31 cellular contexts compared by ENCODE assay signal in the genomic region with DNA sequence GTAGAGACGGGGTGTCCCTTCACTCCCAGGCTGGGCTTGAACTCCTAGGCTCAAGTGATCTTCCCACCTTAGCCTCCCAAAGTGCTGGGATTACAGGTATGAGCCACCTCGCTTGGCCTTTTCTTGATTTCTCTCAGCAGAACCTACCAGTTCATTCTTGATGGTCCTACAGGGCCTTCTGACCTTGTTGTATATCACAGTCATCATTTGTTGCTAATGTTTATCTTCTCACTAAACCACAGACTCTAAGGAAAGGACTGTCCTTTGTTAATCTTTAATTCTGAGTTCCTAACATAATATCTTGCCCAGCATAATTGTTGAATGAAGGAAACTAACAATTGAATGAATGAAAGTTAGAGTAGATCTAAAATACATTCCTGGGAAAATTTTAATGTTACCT. TPM values are rescaled to one million over a fixed set of nuclear protein-coding genes. Genes with fewer than 3 reads are reported as not detected.
A peak's percentile ranks its signal among the peaks of the same experiment; 100 is the strongest.
DNase-seq lines count a peak whose midpoint lies in the region; ATAC-seq, FAIRE-seq and TF ChIP-seq lines count a peak whose summit lies in the region.
"Had no signal": no experiment of that assay in that cellular context is flagged by ENCODE, and none has a peak within 500 bp of the region (broad histone marks: within the 10 kb centered on the region; RNA-seq: fewer than 3 reads in every experiment).

No MANE protein-coding gene starts in this region.

- no peak for TF ChIP-seq CTCF in Calu3 (IDR thresholded peaks at IDR 0.05; ENCODE audit: unreplicated experiment)

- BruUV-seq in Calu3 (replicated peaks; lab: Mats Ljungman, UMichigan) = no TSS peak

- intact Hi-C loops in Calu3 (cut with micrococcal nuclease; ENCODE audit: unreplicated experiment) = no loop called here

- H3K4me1 Mint-ChIP-seq in Calu3 (ENCODE audit: low read depth, unreplicated experiment) = peaks cover 34% of the 10 kb centered on the region
- H3K4me1 Mint-ChIP-seq: B cell had no signal

- ATAC-seq in GM19395 (IDR thresholded peaks at IDR 0.05; ENCODE audit: unreplicated experiment) (peak; percentile 51), HG02981 (IDR thresholded peaks at IDR 0.05; ENCODE audit: unreplicated experiment) (peak; percentile 62), GM19035 (IDR thresholded peaks at IDR 0.05; ENCODE audit: unreplicated experiment) (no peak)
- ATAC-seq: activated CD8-positive, alpha-beta memory T cell treated with anti-CD3 and anti-CD28 coated beads, Interleukin-2, amount 10 ng/mL, durations not matched to agents 7 days and 5 days; activated T-cell treated with anti-CD3 and anti-CD28 coated beads, Interleukin-2, amount 50 U/mL, for 72 hours; gastrocnemius medialis; left lung; sciatic nerve; stimulated activated effector memory CD8-positive, alpha-beta T cell treated with anti-CD3 and anti-CD28 coated beads, Interleukin-12 subunit alpha, Interleukin-12 subunit beta, amount 100 ng/mL, for 72 hours had no signal

- H3K4me3 Mint-ChIP-seq in Calu3 (ENCODE audit: low read depth, unreplicated experiment) = no peak overlapping the region
- H3K4me3 Mint-ChIP-seq: activated CD8-positive, alpha-beta memory T cell treated with anti-CD3 and anti-CD28 coated beads, Interleukin-2, amount 10 ng/mL, durations not matched to agents 7 days and 5 days; activated T-cell treated with anti-CD3 and anti-CD28 coated beads, Interleukin-2, amount 50 U/mL, for 72 hours; B cell; brain; stimulated activated effector memory CD8-positive, alpha-beta T cell treated with anti-CD3 and anti-CD28 coated beads, Interleukin-12 subunit alpha, Interleukin-12 subunit beta, amount 100 ng/mL, for 72 hours; type B pancreatic cell had no signal

- no peak for DNase-seq in Calu3
- DNase-seq in RCC 7860 (ENCODE audit: low spot score) = peak; percentile 51
- DNase-seq in NCI-H146 treated with DMSO at 0.1 percent for 48 hours (lab: John Stamatoyannopoulos, UW; ENCODE audit: unreplicated experiment) = no peak
- DNase-seq in HTR-8/SVneo (ENCODE audit: insufficient read length, low spot score) = no peak
- no peak for DNase-seq in NCI-H2029 treated with DMSO at 0.1 percent for 48 hours (lab: John Stamatoyannopoulos, UW)
- DNase-seq: activated CD4-positive, alpha-beta T cell treated with anti-CD3 and anti-CD28 coated beads, Interleukin-2, amount 50 U/mL, for 1 hour; activated CD8-positive, alpha-beta memory T cell treated with anti-CD3 and anti-CD28 coated beads, Interleukin-2, amount 10 ng/mL, durations not matched to agents 7 days and 5 days; activated naive CD4-positive, alpha-beta T cell; activated T-cell treated with anti-CD3 and anti-CD28 coated beads, Interleukin-2, amount 50 U/mL, for 72 hours; cerebellar nuclear complex; dorsolateral prefrontal cortex; gastrocnemius medialis; hypothalamus; left lung; NCI-H187; NCI-H526; NK-92 treated with Interleukin-12 subunit alpha and Interleukin-12 subunit beta, amount 100 ng/mL, for 24 hours; PC-9; SHP77 treated with DMSO at 0.1 percent for 48 hours; stimulated activated CD4-positive, alpha-beta T cell treated with anti-CD3 and anti-CD28 coated beads, Interleukin-12 subunit alpha, Interleukin-12 subunit beta, amount 100 ng/mL, for 4 hours; stimulated activated CD4-positive, alpha-beta T cell treated with anti-CD3 and anti-CD28 coated beads, Interleukin-4, amount 100 ng/mL, for 24 hours; WERI-Rb-1 had no signal

- H3K27ac Mint-ChIP-seq in Calu3 (ENCODE audit: unreplicated experiment) = peak overlapping the region; percentile 15
- H3K27ac Mint-ChIP-seq: activated CD8-positive, alpha-beta memory T cell treated with anti-CD3 and anti-CD28 coated beads, Interleukin-2, amount 10 ng/mL, durations not matched to agents 7 days and 5 days; activated T-cell treated with anti-CD3 and anti-CD28 coated beads, Interleukin-2, amount 50 U/mL, for 72 hours; B cell; brain; progenitor cell of endocrine pancreas; stimulated activated effector memory CD8-positive, alpha-beta T cell treated with anti-CD3 and anti-CD28 coated beads, Interleukin-12 subunit alpha, Interleukin-12 subunit beta, amount 100 ng/mL, for 72 hours; type B pancreatic cell had no signal

- CTCF ChIA-PET in Calu3 (lab: Charles Lee) = no interaction called here

- no peaks in the 10 kb centered on the region for H3K9me3 Mint-ChIP-seq in Calu3 (ENCODE audit: low read depth, unreplicated experiment)
- H3K9me3 Mint-ChIP-seq: stimulated activated effector memory CD8-positive, alpha-beta T cell treated with anti-CD3 and anti-CD28 coated beads, Interleukin-12 subunit alpha, Interleukin-12 subunit beta, amount 100 ng/mL, for 72 hours; type B pancreatic cell had no signal

- no peaks in the 10 kb centered on the region for H3K27me3 Mint-ChIP-seq in Calu3 (ENCODE audit: unreplicated experiment)
- H3K27me3 Mint-ChIP-seq: type B pancreatic cell had no signal

- H3K36me3 Mint-ChIP-seq in Calu3 (ENCODE audit: insufficient read depth, unreplicated experiment) = no peaks in the 10 kb centered on the region
- H3K36me3 Mint-ChIP-seq: brain; stimulated activated effector memory CD8-positive, alpha-beta T cell treated with anti-CD3 and anti-CD28 coated beads, Interleukin-12 subunit alpha, Interleukin-12 subunit beta, amount 100 ng/mL, for 72 hours; type B pancreatic cell had no signal

- FAIRE-seq in RCC 7860 (lab: Jason Lieb, UNC) (peak; percentile 85), HTR-8/SVneo (lab: Jason Lieb, UNC) (no peak)

RNA-seq across cellular contexts. Expression of a gene that starts 22.0 kb away (rescaled TPM):
- 11.1 and 14.1 TPM in 2 replicates for total RNA-seq in Calu3 (2022)
